8 cellular contexts compared by ENCODE assay signal in genomic region chr9:34046784-34047379, GRCh38. TPM values are rescaled to one million over a fixed set of nuclear protein-coding genes. Genes with fewer than 3 reads are reported as not detected.
DNase-seq lines count a peak whose midpoint lies in the region; ATAC-seq and TF ChIP-seq lines count a peak whose summit lies in the region.

No MANE protein-coding gene starts in this region.

- H3K27me3 ChIP-seq in ACC112 (ENCODE audit: insufficient read depth, low read length) = no peaks in the 10 kb centered on the region
- H3K27me3 ChIP-seq in sigmoid colon = no peaks in the 10 kb centered on the region

- peak overlapping the region; percentile 87 for H3K4me3 Mint-ChIP-seq in activated CD8-positive, alpha-beta T cell treated with anti-CD3 and anti-CD28 coated beads for 36 hours
- peak overlapping the region; percentile 60 to 99 (median 95) for H3K4me3 Mint-ChIP-seq in immature natural killer cell

- peaks cover 19% of the 10 kb centered on the region for H3K36me3 Mint-ChIP-seq in activated CD8-positive, alpha-beta T cell treated with anti-CD3 and anti-CD28 coated beads for 36 hours (ENCODE audit: low read depth)
- H3K36me3 Mint-ChIP-seq in immature natural killer cell = no peaks in the 10 kb centered on the region

- H3K27ac ChIP-seq in ACC112 (ENCODE audit: low read depth, low read length) (no peak overlapping the region), HEK293 (ENCODE audit: extremely low read depth, low read depth, low read length) (no peak overlapping the region), sigmoid colon (no peak overlapping the region)

- H3K27ac Mint-ChIP-seq in activated CD8-positive, alpha-beta T cell treated with anti-CD3 and anti-CD28 coated beads for 36 hours = peak overlapping the region; percentile 43
- peak overlapping the region; percentile 6 to 98 (median 32) for H3K27ac Mint-ChIP-seq in immature natural killer cell

- H3K9me3 Mint-ChIP-seq in activated CD8-positive, alpha-beta T cell treated with anti-CD3 and anti-CD28 coated beads for 36 hours = no peaks in the 10 kb centered on the region
- no peaks in the 10 kb centered on the region for H3K9me3 Mint-ChIP-seq in immature natural killer cell

- intact Hi-C loops in activated CD8-positive, alpha-beta T cell treated with anti-CD3 and anti-CD28 coated beads for 36 hours (cut with micrococcal nuclease) = loop anchor here (5.0 to 10.0 kb wide), 2 partner anchors 35 to 328 kb away; partner anchors contain the start of gene MYORG
- intact Hi-C loops in sigmoid colon (cut with DNase I) = loop anchor here (5.0 to 10.0 kb wide), 2 partner anchors 130 to 232 kb away; partner anchors contain the start of genes UBAP1 and UBE2R2

- CTCF ChIA-PET in HEK293 (lab: Yijun Ruan, JAX) (interaction anchor here (0.7 to 1.0 kb wide), 2 partner anchors 15 to 27 kb away, joined by 3 to 6 read pairs; no protein-coding TSS in a partner anchor), GM10248 (lab: Yijun Ruan, JAX) (no interaction called here)
- CTCF ChIA-PET in activated CD8-positive, alpha-beta T cell treated with anti-CD3 and anti-CD28 coated beads for 36 hours (lab: Charles Lee) = no interaction called here

- no peak for ATAC-seq in activated CD8-positive, alpha-beta T cell treated with anti-CD3 and anti-CD28 coated beads for 36 hours

- peak overlapping the region; percentile 89 for H3K4me3 ChIP-seq in ACC112 (ENCODE audit: low read depth, low read length)
- H3K4me3 ChIP-seq in HEK293 (ENCODE audit: low read depth, low read length) = peak overlapping the region; percentile 87
- peak overlapping the region in 1 of 4 donors; percentile 85 for H3K4me3 ChIP-seq in sigmoid colon

- POLR2A ChIA-PET in HEK293 (lab: Yijun Ruan, JAX) = no interaction called here
- POLR2A ChIA-PET in activated CD8-positive, alpha-beta T cell treated with anti-CD3 and anti-CD28 coated beads for 36 hours (lab: Charles Lee) = interaction anchor here (1.1 kb wide), 1 partner anchor 228 kb away, joined by 3 read pairs; no protein-coding TSS in a partner anchor
- POLR2A ChIA-PET in GM10248 (lab: Yijun Ruan, JAX) = no interaction called here

- peaks cover 24% of the 10 kb centered on the region for H3K4me1 Mint-ChIP-seq in activated CD8-positive, alpha-beta T cell treated with anti-CD3 and anti-CD28 coated beads for 36 hours (ENCODE audit: low read depth)
- peaks cover 38 to 43% of the 10 kb centered on the region in 2 donors for H3K4me1 Mint-ChIP-seq in immature natural killer cell

- no peaks in the 10 kb centered on the region for H3K9me3 ChIP-seq in HEK293 (ENCODE audit: control insufficient read depth, insufficient read depth, low read depth, low read length)
- H3K9me3 ChIP-seq in sigmoid colon = no peaks in the 10 kb centered on the region

- DNase-seq in activated CD8-positive, alpha-beta T cell treated with anti-CD3 and anti-CD28 coated beads for 36 hours = no peak
- DNase-seq in immature natural killer cell (no peak), GM10248 (ENCODE audit: extremely low spot score) (no peak), NCI-H748 (lab: John Stamatoyannopoulos, UW; ENCODE audit: unreplicated experiment) (no peak), sigmoid colon (no peak)
- DNase-seq in activated CD4-positive, CD25-positive, alpha-beta regulatory T cell (lab: John Stamatoyannopoulos, UW) = no peak

- H3K27me3 Mint-ChIP-seq in activated CD8-positive, alpha-beta T cell treated with anti-CD3 and anti-CD28 coated beads for 36 hours = no peaks in the 10 kb centered on the region
- H3K27me3 Mint-ChIP-seq in immature natural killer cell (ENCODE audit: low read depth in 3 of 3) = peaks cover 10 to 19% (median 12%) of the 10 kb centered on the region in 3 donors

- no peak for TF ChIP-seq CTCF in HEK293 (tag by site-specific recombination; IDR thresholded peaks at IDR 0.05)
- TF ChIP-seq CTCF in activated CD8-positive, alpha-beta T cell treated with anti-CD3 and anti-CD28 coated beads for 36 hours (IDR thresholded peaks at IDR 0.05) = no peak
- TF ChIP-seq CTCF in GM10248 (IDR thresholded peaks at IDR 0.05; ENCODE audit: control extremely low read depth, extremely low read depth, low read depth, missing control alignments) = no peak
- no peak for TF ChIP-seq CTCF in sigmoid colon (IDR thresholded peaks at IDR 0.05)

- no peak overlapping the region for H2AFZ ChIP-seq in ACC112 (ENCODE audit: low read length, unreplicated experiment)

- no peak for TF ChIP-seq EP300 in sigmoid colon (IDR thresholded peaks at IDR 0.05)

- H3K79me2 ChIP-seq in ACC112 (ENCODE audit: control insufficient read depth, insufficient read depth, low read length, unreplicated experiment) = peaks cover 64% of the 10 kb centered on the region

- H3K4me1 ChIP-seq in ACC112 (ENCODE audit: control insufficient read depth, insufficient read depth, low read length, unreplicated experiment) = peaks cover 12% of the 10 kb centered on the region
- 0 out of 2 replicates have a peak, but pooled peaks cover 2% of the 10 kb centered on the region for H3K4me1 ChIP-seq in HEK293 (ENCODE audit: control insufficient read depth, insufficient read depth, low read length)
- H3K4me1 ChIP-seq in sigmoid colon = peaks cover 0 to 28% (median 17%) of the 10 kb centered on the region in 4 donors

- TF ChIP-seq POLR2A in sigmoid colon (IDR thresholded peaks at IDR 0.05) = no peak

- 23 to 35% methylated on average over 5 of the region's 5 CpGs for WGBS in sigmoid colon, 2 donors

- H3K36me3 ChIP-seq in ACC112 (ENCODE audit: insufficient read depth, low read length) = peaks cover 6% of the 10 kb centered on the region; the same call in 1 of the 2 replicates
- peaks cover 0 to 18% of the 10 kb centered on the region in 2 experiments; a peak in 2 of 3 replicates for H3K36me3 ChIP-seq in HEK293 (ENCODE audit: control insufficient read depth in 2 of 2, insufficient read depth in 1 of 2, low read length in 2 of 2)
- no peaks in the 10 kb centered on the region for H3K36me3 ChIP-seq in sigmoid colon

TF ChIP-seq in HEK293, 187 proteins besides CTCF, POLR2A, EP300 and RAD21:
- TF ChIP-seq ZBTB17 (tag by site-specific recombination; IDR thresholded peaks at IDR 0.05) (peak; percentile 49; the same call in 1 of the 2 replicates), SCRT2 (tag by site-specific recombination; IDR thresholded peaks at IDR 0.05) (peak; percentile 78; the same call in 1 of the 2 replicates), ZNF155 (tag by site-specific recombination; IDR thresholded peaks at IDR 0.05) (no peak), EGR2 (tag by site-specific recombination; IDR thresholded peaks at IDR 0.05; ENCODE audit: low read depth) (no peak), ZNF10 (tag by site-specific recombination; IDR thresholded peaks at IDR 0.05) (no peak), PRDM1 (tag by site-specific recombination; IDR thresholded peaks at IDR 0.05) (peak; percentile 67)

RNA-seq across cellular contexts. Expression of gene UBAP2, which starts 1.8 kb away (rescaled TPM):
- 10 to 100 TPM; 43.4 to 45.6 TPM for total RNA-seq in activated CD8-positive, alpha-beta T cell treated with anti-CD3 and anti-CD28 coated beads for 36 hours
- polyA plus RNA-seq in immature natural killer cell = 10 to 100 TPM in 1 of 3 donors, 1 to 10 TPM in 1, not detected in 1; 5.8 to 15.0 TPM
- 10 to 100 TPM; 28.8 to 50.4 (median 37.0) TPM for total RNA-seq in sigmoid colon
- polyA plus RNA-seq in sigmoid colon = 10 to 100 TPM in 1 of 3 donors, 1 to 10 TPM in 2; 6.6 to 19.9 (median 7.4) TPM
